ENCODE assay signal across 1 cellular context in genomic region chr20:63322923-63323253, GRCh38.
TF ChIP-seq lines count a peak whose summit lies in the region.

No MANE protein-coding gene starts in this region.

TF ChIP-seq in WTC11, 78 proteins besides CTCF, POLR2A, EP300 and RAD21 (continued from another document):
- TF ChIP-seq E2F4 (CRISPR knock-in tag; IDR thresholded peaks at IDR 0.05; ENCODE audit: borderline replicate concordance, low read depth) = no peak
- TF ChIP-seq USF1 (CRISPR knock-in tag; IDR thresholded peaks at IDR 0.05) = no peak
- no peak for TF ChIP-seq ARID4B (CRISPR knock-in tag; IDR thresholded peaks at IDR 0.05; ENCODE audit: borderline replicate concordance)
- no peak for TF ChIP-seq ATF1 (CRISPR knock-in tag; IDR thresholded peaks at IDR 0.05)
- no peak for TF ChIP-seq FOXP4 (CRISPR knock-in tag; IDR thresholded peaks at IDR 0.05)
- TF ChIP-seq, protein P1, sequence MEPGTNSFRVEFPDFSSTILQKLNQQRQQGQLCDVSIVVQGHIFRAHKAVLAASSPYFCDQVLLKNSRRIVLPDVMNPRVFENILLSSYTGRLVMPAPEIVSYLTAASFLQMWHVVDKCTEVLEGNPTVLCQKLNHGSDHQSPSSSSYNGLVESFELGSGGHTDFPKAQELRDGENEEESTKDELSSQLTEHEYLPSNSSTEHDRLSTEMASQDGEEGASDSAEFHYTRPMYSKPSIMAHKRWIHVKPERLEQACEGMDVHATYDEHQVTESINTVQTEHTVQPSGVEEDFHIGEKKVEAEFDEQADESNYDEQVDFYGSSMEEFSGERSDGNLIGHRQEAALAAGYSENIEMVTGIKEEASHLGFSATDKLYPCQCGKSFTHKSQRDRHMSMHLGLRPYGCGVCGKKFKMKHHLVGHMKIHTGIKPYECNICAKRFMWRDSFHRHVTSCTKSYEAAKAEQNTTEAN (CRISPR knock-in tag; IDR thresholded peaks at IDR 0.05) = no peak
- TF ChIP-seq, protein P2, sequence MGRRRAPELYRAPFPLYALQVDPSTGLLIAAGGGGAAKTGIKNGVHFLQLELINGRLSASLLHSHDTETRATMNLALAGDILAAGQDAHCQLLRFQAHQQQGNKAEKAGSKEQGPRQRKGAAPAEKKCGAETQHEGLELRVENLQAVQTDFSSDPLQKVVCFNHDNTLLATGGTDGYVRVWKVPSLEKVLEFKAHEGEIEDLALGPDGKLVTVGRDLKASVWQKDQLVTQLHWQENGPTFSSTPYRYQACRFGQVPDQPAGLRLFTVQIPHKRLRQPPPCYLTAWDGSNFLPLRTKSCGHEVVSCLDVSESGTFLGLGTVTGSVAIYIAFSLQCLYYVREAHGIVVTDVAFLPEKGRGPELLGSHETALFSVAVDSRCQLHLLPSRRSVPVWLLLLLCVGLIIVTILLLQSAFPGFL (CRISPR knock-in tag; IDR thresholded peaks at IDR 0.05; ENCODE audit: borderline replicate concordance) = no peak
- TF ChIP-seq SP1 (CRISPR knock-in tag; conservative IDR thresholded peaks at IDR 0.05) = no peak
- TF ChIP-seq, protein P3, sequence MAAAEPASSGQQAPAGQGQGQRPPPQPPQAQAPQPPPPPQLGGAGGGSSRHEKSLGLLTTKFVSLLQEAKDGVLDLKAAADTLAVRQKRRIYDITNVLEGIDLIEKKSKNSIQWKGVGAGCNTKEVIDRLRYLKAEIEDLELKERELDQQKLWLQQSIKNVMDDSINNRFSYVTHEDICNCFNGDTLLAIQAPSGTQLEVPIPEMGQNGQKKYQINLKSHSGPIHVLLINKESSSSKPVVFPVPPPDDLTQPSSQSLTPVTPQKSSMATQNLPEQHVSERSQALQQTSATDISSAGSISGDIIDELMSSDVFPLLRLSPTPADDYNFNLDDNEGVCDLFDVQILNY (CRISPR knock-in tag; IDR thresholded peaks at IDR 0.05) = no peak
- TF ChIP-seq, protein P4, sequence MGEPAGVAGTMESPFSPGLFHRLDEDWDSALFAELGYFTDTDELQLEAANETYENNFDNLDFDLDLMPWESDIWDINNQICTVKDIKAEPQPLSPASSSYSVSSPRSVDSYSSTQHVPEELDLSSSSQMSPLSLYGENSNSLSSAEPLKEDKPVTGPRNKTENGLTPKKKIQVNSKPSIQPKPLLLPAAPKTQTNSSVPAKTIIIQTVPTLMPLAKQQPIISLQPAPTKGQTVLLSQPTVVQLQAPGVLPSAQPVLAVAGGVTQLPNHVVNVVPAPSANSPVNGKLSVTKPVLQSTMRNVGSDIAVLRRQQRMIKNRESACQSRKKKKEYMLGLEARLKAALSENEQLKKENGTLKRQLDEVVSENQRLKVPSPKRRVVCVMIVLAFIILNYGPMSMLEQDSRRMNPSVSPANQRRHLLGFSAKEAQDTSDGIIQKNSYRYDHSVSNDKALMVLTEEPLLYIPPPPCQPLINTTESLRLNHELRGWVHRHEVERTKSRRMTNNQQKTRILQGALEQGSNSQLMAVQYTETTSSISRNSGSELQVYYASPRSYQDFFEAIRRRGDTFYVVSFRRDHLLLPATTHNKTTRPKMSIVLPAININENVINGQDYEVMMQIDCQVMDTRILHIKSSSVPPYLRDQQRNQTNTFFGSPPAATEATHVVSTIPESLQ (CRISPR knock-in tag; IDR thresholded peaks at IDR 0.05) = no peak
- TF ChIP-seq, protein P5, sequence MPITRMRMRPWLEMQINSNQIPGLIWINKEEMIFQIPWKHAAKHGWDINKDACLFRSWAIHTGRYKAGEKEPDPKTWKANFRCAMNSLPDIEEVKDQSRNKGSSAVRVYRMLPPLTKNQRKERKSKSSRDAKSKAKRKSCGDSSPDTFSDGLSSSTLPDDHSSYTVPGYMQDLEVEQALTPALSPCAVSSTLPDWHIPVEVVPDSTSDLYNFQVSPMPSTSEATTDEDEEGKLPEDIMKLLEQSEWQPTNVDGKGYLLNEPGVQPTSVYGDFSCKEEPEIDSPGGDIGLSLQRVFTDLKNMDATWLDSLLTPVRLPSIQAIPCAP (CRISPR knock-in tag; IDR thresholded peaks at IDR 0.05) = no peak
- TF ChIP-seq FOXJ3 (CRISPR knock-in tag; IDR thresholded peaks at IDR 0.05; ENCODE audit: borderline replicate concordance) = no peak
- TF ChIP-seq PRRX2 (CRISPR knock-in tag; IDR thresholded peaks at IDR 0.05) = no peak
- no peak for TF ChIP-seq NR1H2 (CRISPR knock-in tag; IDR thresholded peaks at IDR 0.05)
